ENCODE assay signal across 8 cellular contexts in genomic region chr11:62546937-62547625, GRCh38. TPM values are rescaled to one million over a fixed set of nuclear protein-coding genes. Genes with fewer than 3 reads are reported as not detected.
DNase-seq lines count a peak whose midpoint lies in the region; ATAC-seq and TF ChIP-seq lines count a peak whose summit lies in the region.

No MANE protein-coding gene starts in this region.

- H3K27me3 ChIP-seq in CD4-positive, CD25-positive, alpha-beta regulatory T cell (ENCODE audit: control insufficient read depth, insufficient read depth, low read length) = no peaks in the 10 kb centered on the region
- peaks cover 0 to 50% (median 28%) of the 10 kb centered on the region in 45 donors for H3K27me3 ChIP-seq in dorsolateral prefrontal cortex

- peaks cover 6% of the 10 kb centered on the region for H3K27me3 Mint-ChIP-seq in CD4-positive, CD25-positive, alpha-beta regulatory T cell

- peak overlapping the region; percentile 87 to 99 (median 94) for H3K4me3 Mint-ChIP-seq in CD4-positive, CD25-positive, alpha-beta regulatory T cell

- TF ChIP-seq CTCF in dorsolateral prefrontal cortex (IDR thresholded peaks at IDR 0.05 in 54 of 56, conservative IDR thresholded peaks at IDR 0.05 in 2 of 56; ENCODE audit: low read depth in 1 of 56, partially characterized antibody in 56 of 56) (no peak), mucosa of descending colon (IDR thresholded peaks at IDR 0.05) (no peak)

- intact Hi-C loops in dorsolateral prefrontal cortex (cut with DNase I) = loop anchor here in 1 of 2 donors (10.0 kb wide), 1 partner anchor 152 kb away; no protein-coding TSS in a partner anchor
- intact Hi-C loops in mucosa of descending colon (cut with DNase I, micrococcal nuclease) = loop anchor here in 1 of 2 donors (10.0 kb wide), 1 partner anchor 152 kb away; no protein-coding TSS in a partner anchor

- no peak for ATAC-seq in CD4-positive, CD25-positive, alpha-beta regulatory T cell (ENCODE audit: low read depth in 2 of 2)
- ATAC-seq in mucosa of descending colon = peak; percentile 0
- ATAC-seq in HG03520 (IDR thresholded peaks at IDR 0.05; ENCODE audit: unreplicated experiment) = no peak
- ATAC-seq in HG03196 (IDR thresholded peaks at IDR 0.05; ENCODE audit: unreplicated experiment) = no peak
- no peak for ATAC-seq in GM21723 (IDR thresholded peaks at IDR 0.05; ENCODE audit: unreplicated experiment)

- no peak for DNase-seq in CD4-positive, CD25-positive, alpha-beta regulatory T cell
- DNase-seq in NCI-H526 treated with DMSO at 0.1 percent for 48 hours (lab: John Stamatoyannopoulos, UW) (peak; percentile 70), dorsolateral prefrontal cortex (no peak), mucosa of descending colon (peak; percentile 57 to 71 (median 68)), NCI-H345 treated with DMSO at 0.1 percent for 48 hours (lab: John Stamatoyannopoulos, UW; ENCODE audit: unreplicated experiment) (no peak)

- H3K4me3 ChIP-seq in CD4-positive, CD25-positive, alpha-beta regulatory T cell (ENCODE audit: low read depth, low read length) = peak overlapping the region; percentile 55
- H3K4me3 ChIP-seq in dorsolateral prefrontal cortex (peak overlapping the region in 58 of 59 donors; percentile 41 to 79 (median 65)), mucosa of descending colon (peak overlapping the region; percentile 97)

- peaks cover 0 to 4% (median 0%) of the 10 kb centered on the region in 7 donors for H3K9me3 Mint-ChIP-seq in CD4-positive, CD25-positive, alpha-beta regulatory T cell

- H3K27ac ChIP-seq in CD4-positive, CD25-positive, alpha-beta regulatory T cell (ENCODE audit: insufficient read depth, low read length, poor library complexity, severe bottlenecking) = peak overlapping the region; percentile 88
- peak overlapping the region in 35 of 59 donors; percentile 5 to 92 (median 83) for H3K27ac ChIP-seq in dorsolateral prefrontal cortex

- H3K36me3 Mint-ChIP-seq in CD4-positive, CD25-positive, alpha-beta regulatory T cell = no peaks in the 10 kb centered on the region

- no peaks in the 10 kb centered on the region for H3K36me3 ChIP-seq in CD4-positive, CD25-positive, alpha-beta regulatory T cell (ENCODE audit: control insufficient read depth, insufficient read depth, low read length)
- H3K36me3 ChIP-seq in mucosa of descending colon (ENCODE audit: low read depth) = no peaks in the 10 kb centered on the region

- H3K4me1 ChIP-seq in CD4-positive, CD25-positive, alpha-beta regulatory T cell (ENCODE audit: control insufficient read depth, insufficient read depth, low read length, poor library complexity, severe bottlenecking) = peaks cover 62% of the 10 kb centered on the region
- peaks cover 61% of the 10 kb centered on the region for H3K4me1 ChIP-seq in mucosa of descending colon (ENCODE audit: low read depth)

- H3K4me1 Mint-ChIP-seq in CD4-positive, CD25-positive, alpha-beta regulatory T cell = peaks cover 0 to 77% (median 38%) of the 10 kb centered on the region in 4 donors

- H3K9me3 ChIP-seq in CD4-positive, CD25-positive, alpha-beta regulatory T cell (ENCODE audit: control insufficient read depth in 2 of 2, low read length in 2 of 2) = no peaks in the 10 kb centered on the region
- no peaks in the 10 kb centered on the region for H3K9me3 ChIP-seq in mucosa of descending colon

- H3K27ac Mint-ChIP-seq in CD4-positive, CD25-positive, alpha-beta regulatory T cell = peak overlapping the region; percentile 85 to 99 (median 89)

RNA-seq across cellular contexts. Expression of gene AHNAK, which starts 0.5 kb away (rescaled TPM):
- 852 TPM for total RNA-seq in CD4-positive, CD25-positive, alpha-beta regulatory T cell
- 10 to 100 TPM; 22.3 to 59.3 (median 39.5) TPM for polyA plus RNA-seq in CD4-positive, CD25-positive, alpha-beta regulatory T cell
- total RNA-seq in dorsolateral prefrontal cortex (100 to 1,000 TPM in 106 of 120 experiments, 10 to 100 TPM in 14; 61.5 to 470 (median 154) TPM), mucosa of descending colon (1,000 to 10,000 TPM in 1 of 3 donors, 100 to 1,000 TPM in 2; 473 to 1,283 (median 535) TPM)

RNA-seq across cellular contexts. Expression of gene EEF1G, which starts 26.6 kb away (rescaled TPM):
- 1,198 TPM for total RNA-seq in CD4-positive, CD25-positive, alpha-beta regulatory T cell
- 1,000 to 10,000 TPM in 3 of 4 donors, 100 to 1,000 TPM in 1; 775 to 1,680 (median 1,413) TPM for polyA plus RNA-seq in CD4-positive, CD25-positive, alpha-beta regulatory T cell
- total RNA-seq in dorsolateral prefrontal cortex = 100 to 1,000 TPM; 260 to 479 (median 336) TPM
- 1,000 to 10,000 TPM; 1,059 to 1,365 (median 1,164) TPM for total RNA-seq in mucosa of descending colon

RNA-seq across cellular contexts. Expression of gene TUT1, which starts 44.2 kb away (rescaled TPM):
- 22.0 TPM for total RNA-seq in CD4-positive, CD25-positive, alpha-beta regulatory T cell
- 10 to 100 TPM in 3 of 4 donors, 1 to 10 TPM in 1; 6.5 to 11.9 (median 10.9) TPM for polyA plus RNA-seq in CD4-positive, CD25-positive, alpha-beta regulatory T cell
- total RNA-seq in dorsolateral prefrontal cortex (10 to 100 TPM; 11.6 to 30.9 (median 19.4) TPM), mucosa of descending colon (10 to 100 TPM; 11.9 to 19.8 (median 13.3) TPM)

RNA-seq across cellular contexts. Expression of gene MTA2, which starts 54.6 kb away (rescaled TPM):
- 172 TPM for total RNA-seq in CD4-positive, CD25-positive, alpha-beta regulatory T cell
- 10 to 100 TPM; 30.3 to 38.6 (median 33.9) TPM for polyA plus RNA-seq in CD4-positive, CD25-positive, alpha-beta regulatory T cell
- total RNA-seq in dorsolateral prefrontal cortex = 10 to 100 TPM; 39.4 to 85.0 (median 58.9) TPM
- 10 to 100 TPM; 70.7 to 92.1 (median 89.6) TPM for total RNA-seq in mucosa of descending colon

Comparison
In these comparisons a context has a peak if more than half of its experiments do, and no peak if none do; other contexts are left out.
1. DNase-seq: peak in NCI-H526 treated with DMSO at 0.1 percent for 48 hours (single experiment) and mucosa of descending colon (3 of 3); none in CD4-positive, CD25-positive, alpha-beta regulatory T cell (0 of 3), dorsolateral prefrontal cortex (0 of 10) and NCI-H345 treated with DMSO at 0.1 percent for 48 hours (single experiment).
2. Peak in every context shown above with its lines, with median percentiles within 50 percentile points of each other: H3K4me3 ChIP-seq.